In the genomic region with DNA sequence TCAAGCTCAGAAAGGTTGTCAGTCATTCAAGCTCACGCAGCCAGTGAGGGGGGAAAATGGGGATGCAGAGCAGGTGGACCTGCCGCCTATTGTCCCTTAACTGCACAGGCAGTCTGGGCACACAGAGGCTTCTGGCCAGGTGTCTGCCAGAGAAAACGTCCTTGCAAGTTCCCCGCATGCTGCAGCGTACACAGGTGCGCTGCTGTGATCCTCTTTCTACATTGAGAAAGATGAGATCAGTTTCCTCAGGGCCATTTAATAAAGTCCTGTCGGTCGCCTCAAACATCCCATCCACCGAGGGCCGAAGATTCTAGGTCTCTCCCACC, we compare ENCODE assay signal across 8 cellular contexts. TPM values are rescaled to one million over a fixed set of nuclear protein-coding genes. Genes with fewer than 3 reads are reported as not detected.
DNase-seq lines count a peak whose midpoint lies in the region; ATAC-seq and TF ChIP-seq lines count a peak whose summit lies in the region.

No MANE protein-coding gene starts in this region.

- no peak overlapping the region for H3K27ac ChIP-seq in iPS-18a (ENCODE audit: low read length)
- peak overlapping the region; percentile 82 for H3K27ac ChIP-seq in subcutaneous abdominal adipose tissue (ENCODE audit: low read depth, low read length)

- H3K4me1 ChIP-seq in iPS-18a (ENCODE audit: control insufficient read depth, low read depth, low read length) (peaks cover 10% of the 10 kb centered on the region), subcutaneous abdominal adipose tissue (ENCODE audit: control insufficient read depth in 5 of 5, insufficient read depth in 5 of 5, low read length in 5 of 5) (peaks cover 13 to 37% (median 35%) of the 10 kb centered on the region in 5 donors)

- CTCF ChIA-PET in activated CD4-positive, alpha-beta memory T cell treated with anti-CD3 and anti-CD28 coated beads, Interleukin-2, amount 10 ng/mL, durations not matched to agents 7 days and 5 days (lab: Charles Lee): interaction anchor here (0.7 to 3.7 kb wide), 14 partner anchors 10 to 351 kb away, joined by 3 to 28 read pairs (median 5); no protein-coding TSS in a partner anchor

- no peaks in the 10 kb centered on the region for H3K9me3 Mint-ChIP-seq in activated CD4-positive, alpha-beta memory T cell treated with anti-CD3 and anti-CD28 coated beads, Interleukin-2, amount 10 ng/mL, durations not matched to agents 7 days and 5 days

- H3K9me3 ChIP-seq in iPS-18a (ENCODE audit: control insufficient read depth, low read depth, low read length) (no peaks in the 10 kb centered on the region), subcutaneous abdominal adipose tissue (ENCODE audit: control insufficient read depth in 5 of 5, low read length in 5 of 5) (no peaks in the 10 kb centered on the region)

- peaks cover 3% of the 10 kb centered on the region for H3K36me3 Mint-ChIP-seq in activated CD4-positive, alpha-beta memory T cell treated with anti-CD3 and anti-CD28 coated beads, Interleukin-2, amount 10 ng/mL, durations not matched to agents 7 days and 5 days (ENCODE audit: low read depth)

- H3K4me1 Mint-ChIP-seq in activated CD4-positive, alpha-beta memory T cell treated with anti-CD3 and anti-CD28 coated beads, Interleukin-2, amount 10 ng/mL, durations not matched to agents 7 days and 5 days: peaks cover 43% of the 10 kb centered on the region

- ATAC-seq in omental fat pad (ENCODE audit: low FRiP score) (no peak), HG03108 (IDR thresholded peaks at IDR 0.05; ENCODE audit: unreplicated experiment) (no peak)

- peak overlapping the region; percentile 92 for H3K9ac ChIP-seq in iPS-18a (ENCODE audit: low read length)
- peak overlapping the region in 3 of 5 donors; percentile 31 to 84 (median 56) for H3K9ac ChIP-seq in subcutaneous abdominal adipose tissue (ENCODE audit: low read length in 5 of 5)

- DNase-seq in NCI-H2081 (lab: John Stamatoyannopoulos, UW): peak; percentile 52 to 72
- DNase-seq in NCI-H2081 treated with DMSO at 0.1 percent for 48 hours (lab: John Stamatoyannopoulos, UW): no peak
- no peak for DNase-seq in activated CD4-positive, alpha-beta memory T cell treated with anti-CD3 and anti-CD28 coated beads, Interleukin-2, amount 10 ng/mL, durations not matched to agents 7 days and 5 days
- no peak for DNase-seq in omental fat pad (ENCODE audit: low spot score)
- DNase-seq in cortex of kidney (lab: John Stamatoyannopoulos, UW): no peak

- H3K4me3 ChIP-seq in iPS-18a (ENCODE audit: low read length): peak overlapping the region; percentile 85
- peak overlapping the region; percentile 82 to 93 (median 89) for H3K4me3 ChIP-seq in subcutaneous abdominal adipose tissue (ENCODE audit: low read depth in 1 of 5, low read length in 5 of 5)

- POLR2A ChIA-PET in activated CD4-positive, alpha-beta memory T cell treated with anti-CD3 and anti-CD28 coated beads, Interleukin-2, amount 10 ng/mL, durations not matched to agents 7 days and 5 days (lab: Charles Lee): interaction anchor here (1.0 to 2.5 kb wide), 14 partner anchors 10 to 637 kb away, joined by 3 to 14 read pairs (median 4); a partner anchor contains a TSS

- H3K36me3 ChIP-seq in iPS-18a (ENCODE audit: control insufficient read depth, low read depth, low read length) (no peaks in the 10 kb centered on the region), subcutaneous abdominal adipose tissue (ENCODE audit: control insufficient read depth in 5 of 5, insufficient read depth in 5 of 5, low read length in 5 of 5) (peaks cover 0 to 4% (median 3%) of the 10 kb centered on the region in 5 donors)

- peak overlapping the region; percentile 86 for H3K4me3 Mint-ChIP-seq in activated CD4-positive, alpha-beta memory T cell treated with anti-CD3 and anti-CD28 coated beads, Interleukin-2, amount 10 ng/mL, durations not matched to agents 7 days and 5 days

- TF ChIP-seq CTCF in omental fat pad (IDR thresholded peaks at IDR 0.05): no peak

- peak overlapping the region; percentile 91 for H3K27ac Mint-ChIP-seq in activated CD4-positive, alpha-beta memory T cell treated with anti-CD3 and anti-CD28 coated beads, Interleukin-2, amount 10 ng/mL, durations not matched to agents 7 days and 5 days

- no peaks in the 10 kb centered on the region for H3K27me3 Mint-ChIP-seq in activated CD4-positive, alpha-beta memory T cell treated with anti-CD3 and anti-CD28 coated beads, Interleukin-2, amount 10 ng/mL, durations not matched to agents 7 days and 5 days

- H3K27me3 ChIP-seq in iPS-18a (ENCODE audit: control insufficient read depth, insufficient read depth, low read length) (no peaks in the 10 kb centered on the region), subcutaneous abdominal adipose tissue (ENCODE audit: control insufficient read depth in 5 of 5, insufficient read depth in 4 of 5, low read length in 5 of 5) (no peaks in the 10 kb centered on the region)

RNA-seq across cellular contexts. Expression of a gene that starts 0.4 kb away (rescaled TPM):
- 1 to 10 TPM; 7.5 to 8.0 TPM for total RNA-seq in activated CD4-positive, alpha-beta memory T cell treated with anti-CD3 and anti-CD28 coated beads, Interleukin-2, amount 10 ng/mL, durations not matched to agents 7 days and 5 days
- total RNA-seq in omental fat pad: 10 to 100 TPM; 17.0 to 38.3 (median 21.9) TPM

Comparison
In these comparisons a context has a peak if more than half of its experiments do, and no peak if none do; other contexts are left out.
1. DNase-seq: peak in NCI-H2081 (2 of 2); none in NCI-H2081 treated with DMSO at 0.1 percent for 48 hours (single experiment), activated CD4-positive, alpha-beta memory T cell treated with anti-CD3 and anti-CD28 coated beads, Interleukin-2, amount 10 ng/mL, durations not matched to agents 7 days and 5 days (single experiment), omental fat pad (single experiment) and cortex of kidney (single experiment).